ENCODE assay signal across 10 cellular contexts in the genomic region with DNA sequence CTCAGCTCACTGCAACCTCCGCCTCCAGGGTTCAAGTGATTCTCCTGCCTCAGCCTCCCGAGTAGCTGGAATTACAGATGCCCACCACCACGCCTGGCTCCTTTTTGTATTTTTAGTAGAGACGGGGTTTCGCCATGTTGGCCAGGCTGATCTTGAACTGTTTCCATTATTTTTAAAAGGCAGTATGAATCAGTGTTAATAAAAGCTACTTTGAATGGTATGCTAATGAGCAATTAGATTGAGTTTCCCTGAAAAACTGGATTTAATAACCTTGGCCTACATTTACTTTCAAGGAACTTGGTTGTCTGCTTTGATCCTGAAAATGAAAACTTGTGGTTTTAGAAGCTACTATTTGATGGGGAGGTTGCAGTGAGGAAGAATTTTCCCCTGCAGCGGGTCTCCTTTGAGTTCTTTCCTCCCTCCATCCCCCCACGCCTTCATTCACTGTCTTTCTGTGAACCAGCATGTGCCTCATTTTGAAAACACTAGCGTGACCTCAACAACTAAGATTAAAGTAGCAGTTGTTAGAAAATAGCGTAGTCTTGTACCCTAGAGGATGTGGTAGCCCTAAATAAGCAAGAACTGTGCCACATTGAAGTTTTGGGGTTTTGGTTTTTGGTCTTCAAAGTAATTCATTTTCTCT. TPM values are rescaled to one million over a fixed set of nuclear protein-coding genes. Genes with fewer than 3 reads are reported as not detected.
DNase-seq lines count a peak whose midpoint lies in the region; ATAC-seq and FAIRE-seq lines count a peak whose summit lies in the region.
"Had no signal": no experiment of that assay in that cellular context is flagged by ENCODE, and none has a peak within 500 bp of the region (broad histone marks: within the 10 kb centered on the region; RNA-seq: fewer than 3 reads in every experiment).

No MANE protein-coding gene starts in this region.

- peaks cover 26% of the 10 kb centered on the region for H3K36me3 Mint-ChIP-seq in activated naive CD8-positive, alpha-beta T cell treated with anti-CD3 and anti-CD28 coated beads, Interleukin-2, amount 10 ng/mL, durations not matched to agents 7 days and 5 days

- peak overlapping the region; percentile 63 for H3K4me3 Mint-ChIP-seq in activated naive CD8-positive, alpha-beta T cell treated with anti-CD3 and anti-CD28 coated beads, Interleukin-2, amount 10 ng/mL, durations not matched to agents 7 days and 5 days
- peak overlapping the region; percentile 64 to 68 for H3K4me3 Mint-ChIP-seq in stimulated activated naive CD8-positive, alpha-beta T cell treated with anti-CD3 and anti-CD28 coated beads, Interleukin-15, amount 100 ng/mL, for 72 hours

- H3K4me1 Mint-ChIP-seq in activated naive CD8-positive, alpha-beta T cell treated with anti-CD3 and anti-CD28 coated beads, Interleukin-2, amount 10 ng/mL, durations not matched to agents 7 days and 5 days = peaks cover 57% of the 10 kb centered on the region
- H3K4me1 Mint-ChIP-seq in stimulated activated naive CD8-positive, alpha-beta T cell treated with anti-CD3 and anti-CD28 coated beads, Interleukin-15, amount 100 ng/mL, for 72 hours = peaks cover 43% of the 10 kb centered on the region

- H3K4me3 ChIP-seq in Jurkat, Clone E6-1 (ENCODE audit: low read length) = no peak overlapping the region

- H3K9me3 Mint-ChIP-seq in activated naive CD8-positive, alpha-beta T cell treated with anti-CD3 and anti-CD28 coated beads, Interleukin-2, amount 10 ng/mL, durations not matched to agents 7 days and 5 days = peaks cover 3% of the 10 kb centered on the region
- H3K9me3 Mint-ChIP-seq in stimulated activated naive CD8-positive, alpha-beta T cell treated with anti-CD3 and anti-CD28 coated beads, Interleukin-15, amount 100 ng/mL, for 72 hours = no peaks in the 10 kb centered on the region

- DNase-seq in activated CD8-positive, alpha-beta memory T cell treated with anti-CD3 and anti-CD28 coated beads for 24 hours = peak; percentile 67
- no peak for DNase-seq in activated CD8-positive, alpha-beta memory T cell treated with anti-CD3 and anti-CD28 coated beads, Interleukin-2, amount 50 U/mL, for 48 hours
- DNase-seq in Jurkat, Clone E6-1 (ENCODE audit: low read depth, low spot score) = peak; percentile 95
- DNase-seq in activated naive CD8-positive, alpha-beta T cell treated with anti-CD3 and anti-CD28 coated beads, Interleukin-2, amount 10 ng/mL, durations not matched to agents 7 days and 5 days = peak; percentile 36
- peak; percentile 51 to 74 for DNase-seq in stimulated activated naive CD8-positive, alpha-beta T cell treated with anti-CD3 and anti-CD28 coated beads, Interleukin-15, amount 100 ng/mL, for 72 hours
- DNase-seq in frontal cortex (ENCODE audit: low spot score in 2 of 2) = no peak
- no peak for DNase-seq in NCI-H526 treated with DMSO at 0.1 percent for 48 hours (lab: John Stamatoyannopoulos, UW)
- no peak for DNase-seq in inferior parietal cortex (ENCODE audit: extremely low spot score)
- DNase-seq: HCEC 1CT, NCI-H446 treated with DMSO at 0.1 percent for 48 hours had no signal

- POLR2A ChIA-PET in activated naive CD8-positive, alpha-beta T cell treated with anti-CD3 and anti-CD28 coated beads, Interleukin-2, amount 10 ng/mL, durations not matched to agents 7 days and 5 days (lab: Charles Lee) = interaction anchor here (0.6 to 4.1 kb wide), 10 partner anchors 9 to 167 kb away, joined by 3 to 37 read pairs (median 5); a partner anchor contains a TSS

- H3K27me3 Mint-ChIP-seq in activated naive CD8-positive, alpha-beta T cell treated with anti-CD3 and anti-CD28 coated beads, Interleukin-2, amount 10 ng/mL, durations not matched to agents 7 days and 5 days = no peaks in the 10 kb centered on the region
- H3K27me3 Mint-ChIP-seq in stimulated activated naive CD8-positive, alpha-beta T cell treated with anti-CD3 and anti-CD28 coated beads, Interleukin-15, amount 100 ng/mL, for 72 hours = no peaks in the 10 kb centered on the region

- H3K27ac Mint-ChIP-seq in activated naive CD8-positive, alpha-beta T cell treated with anti-CD3 and anti-CD28 coated beads, Interleukin-2, amount 10 ng/mL, durations not matched to agents 7 days and 5 days = peak overlapping the region; percentile 88
- peak overlapping the region; percentile 55 to 69 for H3K27ac Mint-ChIP-seq in stimulated activated naive CD8-positive, alpha-beta T cell treated with anti-CD3 and anti-CD28 coated beads, Interleukin-15, amount 100 ng/mL, for 72 hours

- peak; percentile 97 for ATAC-seq in activated naive CD8-positive, alpha-beta T cell treated with anti-CD3 and anti-CD28 coated beads, Interleukin-2, amount 10 ng/mL, durations not matched to agents 7 days and 5 days (ENCODE audit: low read depth)
- peak; percentile 100 for ATAC-seq in stimulated activated naive CD8-positive, alpha-beta T cell treated with anti-CD3 and anti-CD28 coated beads, Interleukin-15, amount 100 ng/mL, for 72 hours

- FAIRE-seq in frontal cortex (lab: Jason Lieb, UNC) = no peak

RNA-seq across cellular contexts. Expression of a gene that starts 17.8 kb away (rescaled TPM):
- 4.4 TPM for polyA plus RNA-seq in Jurkat, Clone E6-1 (2012; ENCODE audit: insufficient read depth, insufficient read length)
- total RNA-seq in activated naive CD8-positive, alpha-beta T cell treated with anti-CD3 and anti-CD28 coated beads, Interleukin-2, amount 10 ng/mL, durations not matched to agents 7 days and 5 days = 10 to 100 TPM; 45.3 to 48.1 TPM
- 8.2 TPM for total RNA-seq in frontal cortex

RNA-seq across cellular contexts. Expression of a gene that starts 35.7 kb away (rescaled TPM):
- 38.9 TPM for polyA plus RNA-seq in Jurkat, Clone E6-1 (2012; ENCODE audit: insufficient read depth, insufficient read length)
- 100 to 1,000 TPM; 135 to 136 TPM for total RNA-seq in activated naive CD8-positive, alpha-beta T cell treated with anti-CD3 and anti-CD28 coated beads, Interleukin-2, amount 10 ng/mL, durations not matched to agents 7 days and 5 days
- total RNA-seq in frontal cortex = 23.2 TPM

Comparison
In these comparisons a context has a peak if more than half of its experiments do, and no peak if none do; other contexts are left out.
1. DNase-seq: peak in activated CD8-positive, alpha-beta memory T cell treated with anti-CD3 and anti-CD28 coated beads for 24 hours (single experiment), Jurkat, Clone E6-1 (single experiment), activated naive CD8-positive, alpha-beta T cell treated with anti-CD3 and anti-CD28 coated beads, Interleukin-2, amount 10 ng/mL, durations not matched to agents 7 days and 5 days (single experiment) and stimulated activated naive CD8-positive, alpha-beta T cell treated with anti-CD3 and anti-CD28 coated beads, Interleukin-15, amount 100 ng/mL, for 72 hours (2 of 2); none in activated CD8-positive, alpha-beta memory T cell treated with anti-CD3 and anti-CD28 coated beads, Interleukin-2, amount 50 U/mL, for 48 hours (single experiment), frontal cortex (0 of 2), NCI-H526 treated with DMSO at 0.1 percent for 48 hours (single experiment) and inferior parietal cortex (single experiment).